16 cellular contexts compared by ENCODE assay signal in genomic region chr12:93318720-93319522, GRCh38. TPM values are rescaled to one million over a fixed set of nuclear protein-coding genes. Genes with fewer than 3 reads are reported as not detected.
DNase-seq lines count a peak whose midpoint lies in the region; ATAC-seq, FAIRE-seq and TF ChIP-seq lines count a peak whose summit lies in the region.
"Had no signal": no experiment of that assay in that cellular context is flagged by ENCODE, and none has a peak within 500 bp of the region (broad histone marks: within the 10 kb centered on the region; RNA-seq: fewer than 3 reads in every experiment).

No MANE protein-coding gene starts in this region.

- no TSS peak for BruUV-seq in HepG2 (replicated peaks; lab: Mats Ljungman, UMichigan)

- FAIRE-seq in HepG2 (lab: Jason Lieb, UNC) = no peak
- no peak for FAIRE-seq in bronchial epithelial cell (lab: Jason Lieb, UNC)

- CTCF ChIA-PET in HepG2 (lab: Yijun Ruan, JAX; ENCODE audit: low intra/inter-chr PET ratio, low total read pairs) = no interaction called here

- no peak overlapping the region; the same call in 1 of the 2 replicates for H3K4me2 ChIP-seq in HepG2 (ENCODE audit: low read depth, low read length)

- no peaks in the 10 kb centered on the region for H4K20me1 ChIP-seq in HepG2 (ENCODE audit: insufficient read depth, low read length)

- no peak for TF ChIP-seq CTCF in HepG2 (CRISPR knock-in tag; IDR thresholded peaks at IDR 0.05)
- TF ChIP-seq CTCF in right lobe of liver (IDR thresholded peaks at IDR 0.05) = no peak
- no peak for TF ChIP-seq CTCF in bronchial epithelial cell (IDR thresholded peaks at IDR 0.05; ENCODE audit: insufficient read depth, low read length, severe bottlenecking)

- no peak overlapping the region for H2AFZ ChIP-seq in HepG2 (ENCODE audit: low read length)

- H3K27ac ChIP-seq in HepG2 (ENCODE audit: extremely low read length, insufficient read depth, low read length) (peak overlapping the region; percentile 5), right lobe of liver (no peak overlapping the region)
- H3K27ac ChIP-seq: psoas muscle had no signal

- intact Hi-C loops in HepG2 (cut with micrococcal nuclease; ENCODE audit: unreplicated experiment) = loop anchor here (5.0 kb wide), 1 partner anchor 192 kb away; no protein-coding TSS in a partner anchor
- intact Hi-C loops in right lobe of liver (cut with DNase I) = no loop called here

- 0 out of 2 replicates have a peak overlapping the region, but pooled peaks have one; percentile 0 for H3K9ac ChIP-seq in HepG2 (ENCODE audit: insufficient read depth, low read depth, low read length)

- H3K9me3 ChIP-seq in HepG2 (ENCODE audit: low read length) (no peaks in the 10 kb centered on the region), right lobe of liver (no peaks in the 10 kb centered on the region)
- H3K9me3 ChIP-seq: mucosa of descending colon, psoas muscle had no signal

- peaks cover 2% of the 10 kb centered on the region for H3K79me2 ChIP-seq in HepG2 (ENCODE audit: insufficient read depth, low read length)

- H3K36me3 ChIP-seq in HepG2 (replicated peaks in 1 of 2; ENCODE audit: control insufficient read depth in 1 of 2, insufficient read depth in 2 of 2, low read length in 2 of 2) = no peaks in the 10 kb centered on the region
- no peaks in the 10 kb centered on the region for H3K36me3 ChIP-seq in right lobe of liver
- no peaks in the 10 kb centered on the region for H3K36me3 ChIP-seq in bronchial epithelial cell (ENCODE audit: control insufficient read depth, insufficient read depth, low read length)

- in situ Hi-C loops in HepG2 (cut with HindIII; ENCODE audit: extremely low pct_ligation_motif_present, low pct_unique_long_range_greater_than_20kb) (loop anchor here (10.0 kb wide), 1 partner anchor 304 kb away; no protein-coding TSS in a partner anchor), KBM-7 (cut with MboI; ENCODE audit: low pct_unique_long_range_greater_than_20kb, low sequenced_read_pairs) (no loop called here)

- H3K27me3 ChIP-seq in HepG2 (ENCODE audit: control insufficient read depth in 1 of 2, insufficient read depth in 2 of 2, low read length in 2 of 2) = no peaks in the 10 kb centered on the region
- H3K27me3 ChIP-seq in right lobe of liver = no peaks in the 10 kb centered on the region
- H3K27me3 ChIP-seq in bronchial epithelial cell (ENCODE audit: control insufficient read depth, insufficient read depth, low read length) = no peaks in the 10 kb centered on the region

- ATAC-seq in HepG2 = no peak
- no peak for ATAC-seq in right lobe of liver
- no peak for ATAC-seq in esophagus mucosa
- ATAC-seq: activated T-cell treated with anti-CD3 and anti-CD28 coated beads, Interleukin-2, amount 50 U/mL, for 4 hours; effector memory CD8-positive, alpha-beta T cell; mucosa of descending colon; psoas muscle had no signal

- TF ChIP-seq EP300 in HepG2 (IDR thresholded peaks at IDR 0.05; ENCODE audit: low read depth in 2 of 2, low read length in 2 of 2) (no peak), HepG2 (CRISPR knock-in tag; IDR thresholded peaks at IDR 0.05; ENCODE audit: borderline replicate concordance) (no peak)

- no peak for DNase-seq in HepG2 (ENCODE audit: low spot score)
- DNase-seq in right lobe of liver = no peak
- DNase-seq in NCI-H2227 (lab: John Stamatoyannopoulos, UW; ENCODE audit: unreplicated experiment) = peak; percentile 66
- peak; percentile 35 for DNase-seq in bronchial epithelial cell (ENCODE audit: low read depth)
- DNase-seq in UCSD-AML1 (lab: John Stamatoyannopoulos, UW; ENCODE audit: unreplicated experiment) = no peak
- no peak for DNase-seq in KBM-7
- no peak for DNase-seq in stimulated activated CD8-positive, alpha-beta memory T cell treated with anti-CD3 and anti-CD28 coated beads, Interleukin-4, amount 100 ng/mL, for 48 hours
- DNase-seq: activated T-cell treated with anti-CD3 and anti-CD28 coated beads, Interleukin-2, amount 50 U/mL, for 4 hours; anterior cingulate cortex; DMS79; effector memory CD8-positive, alpha-beta T cell; mucosa of descending colon; psoas muscle; stimulated activated CD4-positive, alpha-beta T cell treated with anti-CD3 and anti-CD28 coated beads, Interleukin-2, amount 100 ng/mL, for 24 hours; SW 1271 had no signal

- POLR2A ChIA-PET in HepG2 (lab: Yijun Ruan, JAX) = no interaction called here

- H3K4me3 ChIP-seq in HepG2 (replicated peaks in 1 of 3; ENCODE audit: insufficient read depth in 1 of 3, low read depth in 2 of 3, low read length in 3 of 3) (no peak overlapping the region), right lobe of liver (no peak overlapping the region), bronchial epithelial cell (ENCODE audit: low read depth, low read length) (no peak overlapping the region)
- H3K4me3 ChIP-seq: mucosa of descending colon, psoas muscle had no signal

- H3K4me1 ChIP-seq in HepG2 (ENCODE audit: insufficient read depth, low read length) (peaks cover 79% of the 10 kb centered on the region), right lobe of liver (no peaks in the 10 kb centered on the region)
- H3K4me1 ChIP-seq: psoas muscle had no signal

- TF ChIP-seq RAD21 in HepG2 (CRISPR knock-in tag; IDR thresholded peaks at IDR 0.05) = no peak

- TF ChIP-seq POLR2A in HepG2 (IDR thresholded peaks at IDR 0.05; ENCODE audit: insufficient read depth in 1 of 2, low read depth in 2 of 2, low read length in 2 of 2) (no peak), right lobe of liver (IDR thresholded peaks at IDR 0.05) (no peak)

- 48% methylated on average over 6 of the region's 6 CpGs for WGBS in HepG2 (ENCODE audit: low lambda C conversion rate)
- WGBS in right lobe of liver (ENCODE audit: insufficient coverage, low coverage, low lambda C conversion rate, missing lambda C conversion rate) = 60% methylated on average over 5 of the region's 6 CpGs

TF ChIP-seq in HepG2, 621 proteins besides CTCF, POLR2A, EP300 and RAD21 (continues in another document):
- TF ChIP-seq GTF2F1 (IDR thresholded peaks at IDR 0.05; ENCODE audit: low read length) (no peak), CENPT (CRISPR knock-in tag; IDR thresholded peaks at IDR 0.05; ENCODE audit: low read depth) (no peak), ZNF781 (CRISPR knock-in tag; IDR thresholded peaks at IDR 0.05; ENCODE audit: borderline replicate concordance, not compliant biosample characterization) (no peak), ZMYM4 (CRISPR knock-in tag; IDR thresholded peaks at IDR 0.05) (0 out of 2 replicates have a peak, but pooled peaks have one; percentile 36), ARID3A (IDR thresholded peaks at IDR 0.05; ENCODE audit: low read depth, low read length) (peak; percentile 39; the same call in 1 of the 2 replicates)

RNA-seq across cellular contexts. Expression of gene NUDT4, which starts 58.8 kb away (rescaled TPM):
- total RNA-seq in HepG2 (2016; rRNA removed; fragmentation: Illumina TruSeq; extraction: Trizol) = 70.1 and 94.9 TPM in 2 replicates
- 9.2 and 11.1 TPM in 2 replicates for total RNA-seq in HepG2 (2016; cell fraction: cytosol; rRNA removed; fragmentation: Illumina TruSeq; extraction: Trizol; ENCODE audit: low read depth)
- 73.4 and 86.7 TPM in 2 replicates for total RNA-seq in HepG2 (2016; cell fraction: insoluble cytoplasmic fraction; rRNA removed; fragmentation: Illumina TruSeq; extraction: Trizol)
- total RNA-seq in HepG2 (2016; cell fraction: membrane; rRNA removed; fragmentation: Illumina TruSeq; extraction: Trizol) = 63.9 and 68.4 TPM in 2 replicates
- total RNA-seq in HepG2 (2016; cell fraction: nucleus; rRNA removed; fragmentation: Illumina TruSeq; extraction: Trizol) = 56.8 and 60.7 TPM in 2 replicates
- 25.8 and 37.3 TPM in 2 replicates for polyA plus RNA-seq in HepG2 (2011; rRNA removed)
- 17.4 and 24.1 TPM in 2 replicates for polyA plus RNA-seq in HepG2 (2011; cell fraction: cytosol; rRNA removed)
- polyA plus RNA-seq in HepG2 (2011; cell fraction: nucleus; rRNA removed) = 7.0 and 9.4 TPM in 2 replicates
- 38.9 and 48.2 TPM in 2 replicates for polyA plus RNA-seq in HepG2 (2012)
- polyA plus RNA-seq in HepG2 (2016; cell fraction: cytosol; fragmentation: Illumina TruSeq; extraction: Trizol; ENCODE audit: low read depth) = 8.6 and 16.4 TPM in 2 replicates
- polyA plus RNA-seq in HepG2 (2016; cell fraction: insoluble cytoplasmic fraction; fragmentation: Illumina TruSeq; extraction: Trizol; ENCODE audit: low read depth) = 138 and 142 TPM in 2 replicates
- 51.0 and 63.1 TPM in 2 replicates for polyA plus RNA-seq in HepG2 (2016; cell fraction: membrane; fragmentation: Illumina TruSeq; extraction: Trizol; ENCODE audit: low read depth)
- 102 and 103 TPM in 2 replicates for polyA plus RNA-seq in HepG2 (2016; cell fraction: nucleus; fragmentation: Illumina TruSeq; extraction: Trizol; ENCODE audit: insufficient read depth, low read depth)
- polyA minus RNA-seq in HepG2 (2011; rRNA and poly(A)+ RNA removed; ENCODE audit: low replicate concordance) = 7.4 and 17.4 TPM in 2 replicates
- polyA minus RNA-seq in HepG2 (2011; cell fraction: cytosol; rRNA and poly(A)+ RNA removed) = 36.7 and 37.5 TPM in 2 replicates
- polyA minus RNA-seq in HepG2 (2011; cell fraction: nucleus; rRNA and poly(A)+ RNA removed) = 27.8 and 32.6 TPM in 2 replicates
- total RNA-seq in right lobe of liver = 10 to 100 TPM; 13.1 to 23.1 (median 20.3) TPM
- total RNA-seq in bronchial epithelial cell = 34.2 and 49.4 TPM in 2 replicates
- 21.6 TPM for total RNA-seq in esophagus mucosa

Comparison
In these comparisons a context has a peak if more than half of its experiments do, and no peak if none do; other contexts are left out.
1. DNase-seq: peak in NCI-H2227 (single experiment) and bronchial epithelial cell (single experiment); none in HepG2 (single experiment), right lobe of liver (0 of 3), UCSD-AML1 (single experiment), KBM-7 (single experiment) and stimulated activated CD8-positive, alpha-beta memory T cell treated with anti-CD3 and anti-CD28 coated beads, Interleukin-4, amount 100 ng/mL, for 48 hours (single experiment).